Comparison of ENCODE assay signal across 8 cellular contexts in the genomic region with DNA sequence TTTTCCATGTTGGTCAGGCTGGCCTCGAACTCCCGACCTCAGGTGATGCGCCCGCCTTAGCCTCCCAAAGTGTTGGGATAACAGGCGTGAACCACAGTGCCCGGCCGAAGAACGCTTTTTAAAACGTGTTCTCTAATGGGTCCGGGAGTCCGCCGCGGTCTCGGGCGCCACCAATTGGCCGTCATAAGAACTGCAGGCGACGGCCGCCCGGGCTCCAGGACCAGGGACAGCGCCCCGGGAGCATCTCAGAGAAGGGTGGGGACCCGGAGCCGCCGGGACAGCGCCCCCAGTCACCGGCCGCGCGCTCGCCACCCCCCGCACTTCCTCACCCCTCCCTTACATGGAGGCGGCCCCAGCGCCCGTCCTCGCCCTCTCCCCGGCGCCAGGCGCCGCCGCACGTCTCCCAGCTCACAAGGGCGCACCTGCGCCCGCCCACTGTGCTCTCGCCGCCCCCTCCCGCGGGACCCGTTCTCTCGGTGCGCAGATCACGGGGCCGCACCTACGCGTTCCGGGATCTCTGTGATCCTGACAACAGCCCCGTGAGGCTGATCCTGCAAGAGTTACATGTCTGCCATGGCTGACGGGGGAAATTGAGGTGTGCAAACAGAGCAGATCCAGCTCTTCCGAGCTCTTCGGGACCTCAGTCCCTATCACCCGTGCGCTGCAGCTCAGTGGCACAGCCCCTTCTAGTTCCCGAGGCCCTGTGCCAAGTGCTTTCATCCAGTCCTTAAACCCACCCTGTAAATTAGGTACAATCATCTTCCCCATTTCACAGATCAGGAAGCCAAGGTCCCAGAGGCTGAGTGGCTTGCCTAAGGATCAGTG. TPM values are rescaled to one million over a fixed set of nuclear protein-coding genes. Genes with fewer than 3 reads are reported as not detected.
DNase-seq lines count a peak whose midpoint lies in the region; ATAC-seq and TF ChIP-seq lines count a peak whose summit lies in the region.

No MANE protein-coding gene starts in this region.

- POLR2A ChIA-PET in AG04450 (lab: Yijun Ruan, JAX) = interaction anchor here (1.1 kb wide), 1 partner anchor 12 kb away, joined by 3 read pairs; no protein-coding TSS in a partner anchor

- CTCF ChIA-PET in AG04450 (lab: Charles Lee) = interaction anchor here (0.6 to 2.5 kb wide), 11 partner anchors 9 to 758 kb away, joined by 3 to 21 read pairs (median 3); no protein-coding TSS in a partner anchor

- H3K4me3 ChIP-seq in AG04450 (ENCODE audit: low read depth, low read length) (peak overlapping the region; percentile 20; the same call in 1 of the 2 replicates), kidney epithelial cell (ENCODE audit: low read depth, low read length) (peak overlapping the region; percentile 9)

- H3K36me3 ChIP-seq in kidney epithelial cell (ENCODE audit: control insufficient read depth, insufficient read depth, low read length) = no peaks in the 10 kb centered on the region

- H3K27me3 ChIP-seq in AG04450 (ENCODE audit: control insufficient read depth, insufficient read depth, low read length) (peaks cover 34% of the 10 kb centered on the region), kidney epithelial cell (ENCODE audit: control insufficient read depth, insufficient read depth, low read length) (peaks cover 31% of the 10 kb centered on the region)

- no peak for DNase-seq in AG04450 (ENCODE audit: low read depth, low spot score)
- peak; percentile 62 for DNase-seq in NCI-H2196 treated with DMSO at 0.1 percent for 48 hours (lab: John Stamatoyannopoulos, UW; ENCODE audit: unreplicated experiment)
- peak; percentile 85 for DNase-seq in activated CD4-positive, CD25-positive, alpha-beta regulatory T cell treated with anti-CD3 and anti-CD28 coated beads, Interleukin-2, amount 50 U/mL, for 72 hours
- DNase-seq in central memory CD4-positive, alpha-beta T cell = peak; percentile 81
- no peak for DNase-seq in kidney epithelial cell (ENCODE audit: low read depth)
- DNase-seq in stimulated activated CD4-positive, alpha-beta T cell treated with anti-CD3 and anti-CD28 coated beads, Interleukin-2, amount 100 ng/mL, for 24 hours = peak; percentile 77 to 80
- no peak for DNase-seq in foreskin melanocyte

- TF ChIP-seq CTCF in AG04450 (IDR thresholded peaks at IDR 0.05; ENCODE audit: low read depth, low read length) = peak; percentile 84
- TF ChIP-seq CTCF in kidney epithelial cell (IDR thresholded peaks at IDR 0.05; ENCODE audit: insufficient read depth, low read length, poor library complexity, severe bottlenecking) = peak; percentile 94

- H3K27ac ChIP-seq in AG04450 (ENCODE audit: low read depth, low read length) = no peak overlapping the region

- H3K9me3 ChIP-seq in AG04450 (ENCODE audit: control insufficient read depth, insufficient read depth, low read length) = no peaks in the 10 kb centered on the region

- ATAC-seq in GM21825 (IDR thresholded peaks at IDR 0.05; ENCODE audit: unreplicated experiment) = peak; percentile 54

RNA-seq across cellular contexts. Expression of a gene that starts 9.8 kb away (rescaled TPM):
- polyA plus RNA-seq in AG04450 (2011; rRNA removed) = 0.14 and 0.15 TPM in 2 replicates
- 0.56 and 0.69 TPM in 2 replicates for polyA minus RNA-seq in AG04450 (2011; rRNA and poly(A)+ RNA removed)
- total RNA-seq in kidney epithelial cell = 7.1 and 9.0 TPM in 2 replicates

Comparison
In these comparisons a context has a peak if more than half of its experiments do, and no peak if none do; other contexts are left out.
1. DNase-seq: peak in NCI-H2196 treated with DMSO at 0.1 percent for 48 hours (single experiment), activated CD4-positive, CD25-positive, alpha-beta regulatory T cell treated with anti-CD3 and anti-CD28 coated beads, Interleukin-2, amount 50 U/mL, for 72 hours (single experiment), central memory CD4-positive, alpha-beta T cell (single experiment) and stimulated activated CD4-positive, alpha-beta T cell treated with anti-CD3 and anti-CD28 coated beads, Interleukin-2, amount 100 ng/mL, for 24 hours (2 of 2); none in AG04450 (single experiment), kidney epithelial cell (single experiment) and foreskin melanocyte (single experiment).